9 cellular contexts compared by ENCODE assay signal in genomic region chr17:79612468-79613194, GRCh38.
A peak's percentile ranks its signal among the peaks of the same experiment; 100 is the strongest.
DNase-seq lines count a peak whose midpoint lies in the region; ATAC-seq and TF ChIP-seq lines count a peak whose summit lies in the region.
"Had no signal": no experiment of that assay in that cellular context is flagged by ENCODE, and none has a peak within 500 bp of the region (broad histone marks: within the 10 kb centered on the region; RNA-seq: fewer than 3 reads in every experiment).

No MANE protein-coding gene starts in this region.

- peak; percentile 5 for DNase-seq in AG10803 (ENCODE audit: low read depth)
- peak; percentile 45 for DNase-seq in NCI-H2227 treated with DMSO at 0.1 percent for 48 hours (lab: John Stamatoyannopoulos, UW)
- peak; percentile 17 to 48 (median 18) for DNase-seq in activated CD8-positive, alpha-beta memory T cell treated with anti-CD3 and anti-CD28 coated beads for 48 hours (ENCODE audit: low read depth in 2 of 3, low spot score in 2 of 3)
- peak; percentile 7 to 25 for DNase-seq in foreskin fibroblast
- DNase-seq in stimulated activated CD4-positive, alpha-beta T cell treated with anti-CD3 and anti-CD28 coated beads, Interleukin-12 subunit alpha, Interleukin-12 subunit beta, amount 100 ng/mL, for 4 hours, result peak; percentile 37

- TF ChIP-seq CTCF in AG10803 (conservative IDR thresholded peaks at IDR 0.05; ENCODE audit: low read length), result peak; percentile 37
- TF ChIP-seq CTCF in GM12874 (IDR thresholded peaks at IDR 0.05; ENCODE audit: insufficient read depth, low read depth, low read length), result peak; percentile 78
- TF ChIP-seq CTCF in foreskin fibroblast (IDR thresholded peaks at IDR 0.05; ENCODE audit: low read depth, low read length), result no peak

- H3K4me3 ChIP-seq in AG10803 (ENCODE audit: low read length), result no peak overlapping the region
- H3K4me3 ChIP-seq in foreskin fibroblast (ENCODE audit: low read depth in 1 of 2, low read length in 2 of 2), result no peak overlapping the region

- ATAC-seq in HG03097 (IDR thresholded peaks at IDR 0.05; ENCODE audit: low FRiP score, unreplicated experiment) (no peak), HG03135 (IDR thresholded peaks at IDR 0.05; ENCODE audit: unreplicated experiment) (no peak)
- ATAC-seq: naive thymus-derived CD8-positive, alpha-beta T cell had no signal
